In the genomic region with DNA sequence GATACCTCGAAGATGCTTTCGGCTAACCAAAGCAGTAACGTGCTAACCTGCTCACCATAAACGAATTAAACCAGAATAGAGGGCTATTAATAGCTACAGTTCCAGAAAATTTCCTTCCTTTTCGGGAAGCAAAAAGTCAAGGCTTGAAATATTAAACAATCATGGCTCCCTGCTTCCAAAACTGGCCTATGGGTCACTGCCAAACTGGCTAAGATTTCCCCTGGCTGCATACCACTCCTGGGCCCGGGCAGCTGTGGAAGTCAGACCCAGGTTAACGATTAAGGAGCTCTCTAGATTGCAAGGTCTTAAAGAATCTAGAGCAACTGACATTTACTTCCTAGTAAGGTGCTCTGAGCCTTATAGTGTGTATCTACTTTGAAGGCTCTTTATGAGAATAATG, we compare ENCODE assay signal across 8 cellular contexts. TPM values are rescaled to one million over a fixed set of nuclear protein-coding genes. Genes with fewer than 3 reads are reported as not detected.
DNase-seq lines count a peak whose midpoint lies in the region; ATAC-seq, FAIRE-seq and TF ChIP-seq lines count a peak whose summit lies in the region.

No MANE protein-coding gene starts in this region.

- ATAC-seq in activated CD8-positive, alpha-beta memory T cell treated with anti-CD3 and anti-CD28 coated beads, Interleukin-2, amount 10 ng/mL, durations not matched to agents 7 days and 5 days: no peak
- no peak for ATAC-seq in GM19452 (IDR thresholded peaks at IDR 0.05; ENCODE audit: unreplicated experiment)

- no peaks in the 10 kb centered on the region for H3K9me3 Mint-ChIP-seq in activated CD8-positive, alpha-beta memory T cell treated with anti-CD3 and anti-CD28 coated beads, Interleukin-2, amount 10 ng/mL, durations not matched to agents 7 days and 5 days (ENCODE audit: low read depth)
- H3K9me3 Mint-ChIP-seq in astrocyte (ENCODE audit: unreplicated experiment): no peaks in the 10 kb centered on the region

- H3K9me3 ChIP-seq in astrocyte (ENCODE audit: insufficient read depth, low read depth, low read length) (no peaks in the 10 kb centered on the region), kidney (ENCODE audit: control insufficient read depth in 1 of 2, low read length in 2 of 2) (no peaks in the 10 kb centered on the region), thymus (ENCODE audit: control insufficient read depth) (no peaks in the 10 kb centered on the region)

- H3K27me3 ChIP-seq in astrocyte (ENCODE audit: insufficient read depth, low read length): no peaks in the 10 kb centered on the region
- no peaks in the 10 kb centered on the region for H3K27me3 ChIP-seq in thymus (ENCODE audit: control insufficient read depth, insufficient read depth)

- FAIRE-seq in astrocyte (lab: Jason Lieb, UNC): no peak
- no peak for FAIRE-seq in kidney (lab: Jason Lieb, UNC)

- no peak for TF ChIP-seq CTCF in astrocyte (IDR thresholded peaks at IDR 0.05; ENCODE audit: insufficient read depth, low read depth, low read length)
- TF ChIP-seq CTCF in kidney (IDR thresholded peaks at IDR 0.05; ENCODE audit: borderline replicate concordance, extremely low read depth, insufficient read depth): no peak

- peaks cover 10% of the 10 kb centered on the region for H3K4me1 Mint-ChIP-seq in activated CD8-positive, alpha-beta memory T cell treated with anti-CD3 and anti-CD28 coated beads, Interleukin-2, amount 10 ng/mL, durations not matched to agents 7 days and 5 days
- H3K4me1 Mint-ChIP-seq in astrocyte (ENCODE audit: low read depth, unreplicated experiment): peaks cover 20% of the 10 kb centered on the region

- H2AFZ ChIP-seq in astrocyte (ENCODE audit: low read depth, low read length): no peak overlapping the region

- H3K27ac ChIP-seq in astrocyte (ENCODE audit: low read depth, low read length) (peak overlapping the region; percentile 90), kidney (ENCODE audit: low read depth in 2 of 2, low read length in 2 of 2) (peak overlapping the region in 1 of 2 donors; percentile 88), thymus (ENCODE audit: low read depth) (no peak overlapping the region)

- H3K27me3 Mint-ChIP-seq in activated CD8-positive, alpha-beta memory T cell treated with anti-CD3 and anti-CD28 coated beads, Interleukin-2, amount 10 ng/mL, durations not matched to agents 7 days and 5 days: peaks cover 49% of the 10 kb centered on the region
- no peaks in the 10 kb centered on the region for H3K27me3 Mint-ChIP-seq in astrocyte (ENCODE audit: low read depth, unreplicated experiment)

- H3K36me3 Mint-ChIP-seq in activated CD8-positive, alpha-beta memory T cell treated with anti-CD3 and anti-CD28 coated beads, Interleukin-2, amount 10 ng/mL, durations not matched to agents 7 days and 5 days: peaks cover 2% of the 10 kb centered on the region
- H3K36me3 Mint-ChIP-seq in astrocyte (ENCODE audit: low read depth, unreplicated experiment): peaks cover 3% of the 10 kb centered on the region

- CTCF ChIA-PET in activated CD8-positive, alpha-beta memory T cell treated with anti-CD3 and anti-CD28 coated beads, Interleukin-2, amount 10 ng/mL, durations not matched to agents 7 days and 5 days (lab: Charles Lee): no interaction called here

- H3K4me1 ChIP-seq in astrocyte (ENCODE audit: insufficient read depth, low read length) (peaks cover 21% of the 10 kb centered on the region), kidney (ENCODE audit: control insufficient read depth in 1 of 2, insufficient read depth in 1 of 2, low read depth in 1 of 2, low read length in 2 of 2) (peaks cover 0 to 11% of the 10 kb centered on the region in 2 donors), thymus (ENCODE audit: control insufficient read depth, insufficient read depth, low read length) (peaks cover 10% of the 10 kb centered on the region)

- WGBS in thymus: 80% methylated on average over 7 of the region's 7 CpGs

- H3K4me2 ChIP-seq in astrocyte (ENCODE audit: low read length): peak overlapping the region; percentile 91

- H4K20me1 ChIP-seq in astrocyte (ENCODE audit: insufficient read depth, low read length): peaks cover 53% of the 10 kb centered on the region

- intact Hi-C loops in kidney (cut with DNase I): no loop called here

- H3K9ac ChIP-seq in astrocyte (ENCODE audit: low read length) (peak overlapping the region; percentile 97), kidney (ENCODE audit: low read length in 2 of 2) (peak overlapping the region; percentile 90 to 96)

- peaks cover 66% of the 10 kb centered on the region for H3K79me2 ChIP-seq in astrocyte (ENCODE audit: insufficient read depth, low read length)

- H3K36me3 ChIP-seq in astrocyte (ENCODE audit: insufficient read depth, low read length): no peaks in the 10 kb centered on the region
- no peaks in the 10 kb centered on the region for H3K36me3 ChIP-seq in kidney (ENCODE audit: control insufficient read depth in 1 of 2, insufficient read depth in 2 of 2, low read length in 2 of 2)
- no peaks in the 10 kb centered on the region for H3K36me3 ChIP-seq in thymus (ENCODE audit: control insufficient read depth, insufficient read depth)

- H3K4me3 ChIP-seq in astrocyte (ENCODE audit: insufficient read depth, low read depth, low read length) (peak overlapping the region; percentile 94), kidney (ENCODE audit: low read length in 2 of 2) (peak overlapping the region; percentile 82 to 90), thymus (ENCODE audit: low read length) (peak overlapping the region; percentile 65)

- peak overlapping the region; percentile 70 for H3K4me3 Mint-ChIP-seq in activated CD8-positive, alpha-beta memory T cell treated with anti-CD3 and anti-CD28 coated beads, Interleukin-2, amount 10 ng/mL, durations not matched to agents 7 days and 5 days
- peak overlapping the region; percentile 97 for H3K4me3 Mint-ChIP-seq in astrocyte (ENCODE audit: unreplicated experiment)

- no peak for DNase-seq in activated CD8-positive, alpha-beta memory T cell treated with anti-CD3 and anti-CD28 coated beads, Interleukin-2, amount 10 ng/mL, durations not matched to agents 7 days and 5 days
- no peak for DNase-seq in activated CD8-positive, alpha-beta memory T cell treated with anti-CD3 and anti-CD28 coated beads, Interleukin-2, amount 50 U/mL, for 48 hours
- DNase-seq in astrocyte (ENCODE audit: low read depth): no peak
- no peak for DNase-seq in kidney
- no peak for DNase-seq in SKM-1 (lab: John Stamatoyannopoulos, UW; ENCODE audit: unreplicated experiment)
- DNase-seq in COLO829 (ENCODE audit: low spot score): no peak

- H3K27ac Mint-ChIP-seq in activated CD8-positive, alpha-beta memory T cell treated with anti-CD3 and anti-CD28 coated beads, Interleukin-2, amount 10 ng/mL, durations not matched to agents 7 days and 5 days: no peak overlapping the region
- peak overlapping the region; percentile 77 for H3K27ac Mint-ChIP-seq in astrocyte (ENCODE audit: unreplicated experiment)

RNA-seq across cellular contexts. Expression of a gene that starts 1.7 kb away (rescaled TPM):
- total RNA-seq in activated CD8-positive, alpha-beta memory T cell treated with anti-CD3 and anti-CD28 coated beads, Interleukin-2, amount 10 ng/mL, durations not matched to agents 7 days and 5 days: 1 to 10 TPM; 3.9 to 4.6 TPM
- total RNA-seq in astrocyte: 46.1 and 47.8 TPM in 2 replicates
- 52.3 TPM for total RNA-seq in kidney
- 6.1 TPM for polyA plus RNA-seq in kidney (ENCODE audit: insufficient read depth, low read depth, low replicate concordance)
- polyA plus RNA-seq in thymus: 10.5 TPM
